Comparison of ENCODE assay signal across 8 cellular contexts in genomic region chr6:109187399-109188114, GRCh38.
DNase-seq lines count a peak whose midpoint lies in the region; ATAC-seq, FAIRE-seq and TF ChIP-seq lines count a peak whose summit lies in the region.

No MANE protein-coding gene starts in this region.

- no peak overlapping the region for H3K4me3 ChIP-seq in SJCRH30
- no peak overlapping the region for H3K4me3 ChIP-seq in heart left ventricle

- H3K36me3 ChIP-seq in SJCRH30 (no peaks in the 10 kb centered on the region), heart left ventricle (no peaks in the 10 kb centered on the region)

- intact Hi-C loops in heart left ventricle (cut with DNase I), result loop anchor here in 9 of 10 donors (1.0 to 5.0 kb wide), 5 partner anchors 195 to 197 kb away; partner anchors contain the start of gene CD164 (in 3 of the 9)

- FAIRE-seq in GM12892 (lab: Jason Lieb, UNC), result no peak

- TF ChIP-seq CTCF in heart left ventricle (IDR thresholded peaks at IDR 0.05), result peak; percentile 75 to 99 (median 94)

- no peaks in the 10 kb centered on the region; the same call in 1 of the 2 replicates for H3K9me3 ChIP-seq in SJCRH30 (replicated peaks)
- H3K9me3 ChIP-seq in heart left ventricle, result peaks cover 0 to 8% (median 0%) of the 10 kb centered on the region in 12 donors

- TF ChIP-seq POLR2A in heart left ventricle (IDR thresholded peaks at IDR 0.05) (no peak), GM12892 (IDR thresholded peaks at IDR 0.05; ENCODE audit: low read depth, low read length) (no peak)

- 32 to 34% (median 33%) methylated on average over 5 of the region's 5 CpGs for WGBS in heart left ventricle, 4 donors

- peak in 3 of 4 donors; percentile 64 to 78 (median 75) for ATAC-seq in heart left ventricle
- no peak for ATAC-seq in HG02981 (IDR thresholded peaks at IDR 0.05; ENCODE audit: unreplicated experiment)

- H3K4me1 ChIP-seq in SJCRH30 (peaks cover 6% of the 10 kb centered on the region; the same call in 1 of the 2 replicates), heart left ventricle (peaks cover 0 to 5% (median 0%) of the 10 kb centered on the region in 12 donors)

- H3K27me3 ChIP-seq in SJCRH30 (no peaks in the 10 kb centered on the region), heart left ventricle (peaks cover 0 to 4% (median 0%) of the 10 kb centered on the region in 9 donors)

- H3K27ac ChIP-seq in SJCRH30, result no peak overlapping the region
- H3K27ac ChIP-seq in heart left ventricle, result no peak overlapping the region

- DNase-seq in DMS153 treated with DMSO at 0.1 percent for 48 hours (lab: John Stamatoyannopoulos, UW; ENCODE audit: unreplicated experiment) (peak; percentile 71), HuH-7 (ENCODE audit: low spot score) (peak; percentile 29), SJCRH30 (peak; percentile 7 to 64), heart left ventricle (peak in 4 of 5 donors; percentile 24 to 63 (median 39)), renal cortical epithelial cell (ENCODE audit: low read depth) (peak; percentile 38), GM12892 (ENCODE audit: insufficient read length) (no peak)
- DNase-seq in activated naive CD4-positive, alpha-beta T cell treated with Interleukin-2 at 50 U/mL for 16 hours, result peak; percentile 62
